Comparison of ENCODE assay signal across 22 cellular contexts in genomic region chr22:48135641-48136040, GRCh38.
"Had no signal": no experiment of that assay in that cellular context is flagged by ENCODE, and none has a peak within 500 bp of the region (broad histone marks: within the 10 kb centered on the region; RNA-seq: fewer than 3 reads in every experiment).

No MANE protein-coding gene starts in this region.

- H3K9me3 Mint-ChIP-seq: activated naive CD4-positive, alpha-beta T cell treated with anti-CD3 and anti-CD28 coated beads, Interleukin-2, amount 50 U/mL, for 72 hours; activated T-cell treated with anti-CD3 and anti-CD28 coated beads, Interleukin-2, amount 50 U/mL, for 72 hours; natural killer cell; stimulated activated naive CD8-positive, alpha-beta T cell treated with anti-CD3 and anti-CD28 coated beads, Interleukin-15, amount 100 ng/mL, for 72 hours; type B pancreatic cell had no signal

- H3K36me3 ChIP-seq: adrenal gland, breast epithelium, esophagus squamous epithelium, lower lobe of right lung, ovary, right lobe of liver, suprapubic skin had no signal

- ATAC-seq: activated naive CD4-positive, alpha-beta T cell treated with anti-CD3 and anti-CD28 coated beads, Interleukin-2, amount 50 U/mL, for 72 hours; activated T-cell treated with anti-CD3 and anti-CD28 coated beads, Interleukin-2, amount 50 U/mL, for 72 hours; left colon; lower lobe of right lung; natural killer cell; right lobe of liver; stimulated activated naive CD8-positive, alpha-beta T cell treated with anti-CD3 and anti-CD28 coated beads, Interleukin-15, amount 100 ng/mL, for 72 hours had no signal

- H3K27me3 Mint-ChIP-seq: stimulated activated naive CD8-positive, alpha-beta T cell treated with anti-CD3 and anti-CD28 coated beads, Interleukin-15, amount 100 ng/mL, for 72 hours; type B pancreatic cell had no signal

- H3K27ac ChIP-seq: adrenal gland, breast epithelium, esophagus squamous epithelium, lower lobe of right lung, ovary, right lobe of liver, suprapubic skin, VCaP had no signal

- H3K4me1 ChIP-seq: adrenal gland, breast epithelium, esophagus squamous epithelium, lower lobe of right lung, right lobe of liver, suprapubic skin had no signal

- H3K9me3 ChIP-seq: adrenal gland, esophagus squamous epithelium, ovary, right lobe of liver, suprapubic skin had no signal

- H3K4me3 ChIP-seq: adrenal gland, breast epithelium, esophagus squamous epithelium, lower lobe of right lung, ovary, right lobe of liver, suprapubic skin had no signal

- H3K27me3 ChIP-seq: ovary, right lobe of liver, suprapubic skin had no signal

- H3K4me3 Mint-ChIP-seq: activated T-cell treated with anti-CD3 and anti-CD28 coated beads, Interleukin-2, amount 50 U/mL, for 72 hours; natural killer cell; stimulated activated naive CD8-positive, alpha-beta T cell treated with anti-CD3 and anti-CD28 coated beads, Interleukin-15, amount 100 ng/mL, for 72 hours; type B pancreatic cell had no signal

- H3K36me3 Mint-ChIP-seq: natural killer cell, type B pancreatic cell had no signal

- H3K27ac Mint-ChIP-seq: activated T-cell treated with anti-CD3 and anti-CD28 coated beads, Interleukin-2, amount 50 U/mL, for 72 hours; natural killer cell; type B pancreatic cell had no signal

- DNase-seq: activated CD4-positive, alpha-beta T cell treated with anti-CD3 and anti-CD28 coated beads, Interleukin-2, amount 50 U/mL, for 1 hour; activated CD4-positive, CD25-positive, alpha-beta regulatory T cell treated with anti-CD3 and anti-CD28 coated beads, Interleukin-2, amount 50 U/mL, for 72 hours; activated CD8-positive, alpha-beta memory T cell treated with anti-CD3 and anti-CD28 coated beads for 24 hours; activated gamma-delta T cell; activated T-cell treated with anti-CD3 and anti-CD28 coated beads, Interleukin-2, amount 50 U/mL, for 72 hours; adrenal gland; cerebellar nuclear complex; effector CD4-positive, alpha-beta T cell; esophagus squamous epithelium; left colon; lower lobe of right lung; natural killer cell; ovary; right lobe of liver; small intestine; stimulated activated CD4-positive, alpha-beta T cell treated with anti-CD3 and anti-CD28 coated beads, Interleukin-4, amount 100 ng/mL, for 1 hour; stimulated activated naive CD8-positive, alpha-beta T cell treated with anti-CD3 and anti-CD28 coated beads, Interleukin-15, amount 100 ng/mL, for 72 hours had no signal
